Comparison of ENCODE assay signal across 17 cellular contexts in genomic region chr3:59408047-59408624, GRCh38.
DNase-seq lines count a peak whose midpoint lies in the region; ATAC-seq and TF ChIP-seq lines count a peak whose summit lies in the region.
"Had no signal": no experiment of that assay in that cellular context is flagged by ENCODE, and none has a peak within 500 bp of the region (broad histone marks: within the 10 kb centered on the region; RNA-seq: fewer than 3 reads in every experiment).

No MANE protein-coding gene starts in this region.

- TF ChIP-seq CTCF in KMS-11 (conservative IDR thresholded peaks at IDR 0.05; ENCODE audit: low read depth, low read length) = no peak

- H3K27me3 ChIP-seq in KMS-11 (ENCODE audit: insufficient read depth, low read depth) = no peaks in the 10 kb centered on the region
- H3K27me3 ChIP-seq: body of pancreas, gastroesophageal sphincter, SJSA1, upper lobe of left lung had no signal

- no peak overlapping the region for H3K9ac ChIP-seq in KMS-11

- H3K4me2 ChIP-seq in KMS-11 = peak overlapping the region; percentile 89
- H3K4me2 ChIP-seq: A549 had no signal

- peak overlapping the region; percentile 44 for H2AFZ ChIP-seq in KMS-11 (ENCODE audit: low read depth)

- peak overlapping the region; percentile 39 to 48 for H3K27ac Mint-ChIP-seq in activated naive CD4-positive, alpha-beta T cell treated with anti-CD3 and anti-CD28 coated beads, Interleukin-2, amount 50 U/mL, for 72 hours
- H3K27ac Mint-ChIP-seq: natural killer cell treated with Interleukin-12 subunit alpha and Interleukin-12 subunit beta and Interleukin-15 and Interleukin-18, amount 100 ng/mL, for 72 hours had no signal

- H3K27ac ChIP-seq in KMS-11 = peak overlapping the region; percentile 65
- H3K27ac ChIP-seq: A549, body of pancreas, gastroesophageal sphincter, SJSA1, skin epidermis, upper lobe of left lung had no signal

- no peaks in the 10 kb centered on the region for H3K36me3 ChIP-seq in KMS-11 (ENCODE audit: insufficient read depth)
- H3K36me3 ChIP-seq: gastroesophageal sphincter, SJSA1, upper lobe of left lung had no signal

- no peak for ATAC-seq in activated naive CD4-positive, alpha-beta T cell treated with anti-CD3 and anti-CD28 coated beads, Interleukin-2, amount 50 U/mL, for 72 hours
- peak; percentile 61 for ATAC-seq in HG02798 (IDR thresholded peaks at IDR 0.05; ENCODE audit: poor library complexity, unreplicated experiment)
- ATAC-seq: A549; body of pancreas; gastroesophageal sphincter; natural killer cell treated with Interleukin-12 subunit alpha and Interleukin-12 subunit beta and Interleukin-15 and Interleukin-18, amount 100 ng/mL, for 72 hours had no signal

- no peaks in the 10 kb centered on the region for H4K20me1 ChIP-seq in KMS-11 (ENCODE audit: insufficient read depth)

- DNase-seq in activated naive CD4-positive, alpha-beta T cell treated with anti-CD3 and anti-CD28 coated beads, Interleukin-2, amount 50 U/mL, for 72 hours (ENCODE audit: low spot score in 2 of 2) = no peak
- no peak for DNase-seq in activated naive CD4-positive, alpha-beta T cell treated with anti-CD3 and anti-CD28 coated beads, Interleukin-2, amount 50 U/mL, for 16 hours
- no peak for DNase-seq in stimulated activated CD4-positive, alpha-beta T cell treated with anti-CD3 and anti-CD28 coated beads, Interleukin-4, amount 100 ng/mL, for 1 hour
- DNase-seq in NCI-H524 (lab: John Stamatoyannopoulos, UW) = no peak
- DNase-seq in NCI-H748 (lab: John Stamatoyannopoulos, UW; ENCODE audit: unreplicated experiment) = no peak
- no peak for DNase-seq in iPS-NIHi11 (ENCODE audit: low spot score)
- DNase-seq: activated CD4-positive, CD25-positive, alpha-beta regulatory T cell; body of pancreas; NCI-H1694; upper lobe of left lung had no signal

- peaks cover 0 to 16% of the 10 kb centered on the region in 2 donors for H3K36me3 Mint-ChIP-seq in activated naive CD4-positive, alpha-beta T cell treated with anti-CD3 and anti-CD28 coated beads, Interleukin-2, amount 50 U/mL, for 72 hours
- H3K36me3 Mint-ChIP-seq: natural killer cell treated with Interleukin-12 subunit alpha and Interleukin-12 subunit beta and Interleukin-15 and Interleukin-18, amount 100 ng/mL, for 72 hours had no signal

- no peak overlapping the region for H3K4me3 ChIP-seq in KMS-11 (IDR thresholded peaks at IDR 0.05; ENCODE audit: insufficient read depth, low read depth, low read length)
- H3K4me3 ChIP-seq: A549, body of pancreas, gastroesophageal sphincter, SJSA1, skin epidermis, upper lobe of left lung had no signal

- no peaks in the 10 kb centered on the region for H3K79me2 ChIP-seq in KMS-11 (ENCODE audit: insufficient read depth, low read depth)

- peaks cover 10 to 11% of the 10 kb centered on the region in 2 donors for H3K9me3 Mint-ChIP-seq in activated naive CD4-positive, alpha-beta T cell treated with anti-CD3 and anti-CD28 coated beads, Interleukin-2, amount 50 U/mL, for 72 hours
- H3K9me3 Mint-ChIP-seq: natural killer cell treated with Interleukin-12 subunit alpha and Interleukin-12 subunit beta and Interleukin-15 and Interleukin-18, amount 100 ng/mL, for 72 hours had no signal

- peaks cover 38% of the 10 kb centered on the region for H3K4me1 ChIP-seq in KMS-11 (ENCODE audit: low read depth, poor library complexity, severe bottlenecking)
- H3K4me1 ChIP-seq: A549, body of pancreas, gastroesophageal sphincter had no signal
